1 cellular context compared by ENCODE assay signal in genomic region chr5:131112424-131112823, GRCh38.
TF ChIP-seq lines count a peak whose summit lies in the region.

No MANE protein-coding gene starts in this region.

TF ChIP-seq in K562, 482 proteins besides CTCF, POLR2A, EP300 and RAD21:
- TF ChIP-seq SREBF2 (CRISPR knock-in tag; IDR thresholded peaks at IDR 0.05) (no peak), BCOR (IDR thresholded peaks at IDR 0.05) (no peak), KDM2B (CRISPR knock-in tag; IDR thresholded peaks at IDR 0.05) (no peak), KAT7 (CRISPR knock-in tag; IDR thresholded peaks at IDR 0.05; ENCODE audit: borderline replicate concordance) (no peak), SREBF1 (IDR thresholded peaks at IDR 0.05; ENCODE audit: borderline replicate concordance, low read depth, low read length) (no peak), RFX5 (IDR thresholded peaks at IDR 0.05; ENCODE audit: low read depth, low read length) (no peak), ZNF197 (CRISPR knock-in tag; IDR thresholded peaks at IDR 0.05; ENCODE audit: low read depth) (no peak)
- TF ChIP-seq, protein P1, sequence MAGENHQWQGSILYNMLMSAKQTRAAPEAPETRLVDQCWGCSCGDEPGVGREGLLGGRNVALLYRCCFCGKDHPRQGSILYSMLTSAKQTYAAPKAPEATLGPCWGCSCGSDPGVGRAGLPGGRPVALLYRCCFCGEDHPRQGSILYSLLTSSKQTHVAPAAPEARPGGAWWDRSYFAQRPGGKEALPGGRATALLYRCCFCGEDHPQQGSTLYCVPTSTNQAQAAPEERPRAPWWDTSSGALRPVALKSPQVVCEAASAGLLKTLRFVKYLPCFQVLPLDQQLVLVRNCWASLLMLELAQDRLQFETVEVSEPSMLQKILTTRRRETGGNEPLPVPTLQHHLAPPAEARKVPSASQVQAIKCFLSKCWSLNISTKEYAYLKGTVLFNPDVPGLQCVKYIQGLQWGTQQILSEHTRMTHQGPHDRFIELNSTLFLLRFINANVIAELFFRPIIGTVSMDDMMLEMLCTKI (IDR thresholded peaks at IDR 0.05; ENCODE audit: partially characterized antibody) = no peak
